8 cellular contexts compared by ENCODE assay signal in the genomic region with DNA sequence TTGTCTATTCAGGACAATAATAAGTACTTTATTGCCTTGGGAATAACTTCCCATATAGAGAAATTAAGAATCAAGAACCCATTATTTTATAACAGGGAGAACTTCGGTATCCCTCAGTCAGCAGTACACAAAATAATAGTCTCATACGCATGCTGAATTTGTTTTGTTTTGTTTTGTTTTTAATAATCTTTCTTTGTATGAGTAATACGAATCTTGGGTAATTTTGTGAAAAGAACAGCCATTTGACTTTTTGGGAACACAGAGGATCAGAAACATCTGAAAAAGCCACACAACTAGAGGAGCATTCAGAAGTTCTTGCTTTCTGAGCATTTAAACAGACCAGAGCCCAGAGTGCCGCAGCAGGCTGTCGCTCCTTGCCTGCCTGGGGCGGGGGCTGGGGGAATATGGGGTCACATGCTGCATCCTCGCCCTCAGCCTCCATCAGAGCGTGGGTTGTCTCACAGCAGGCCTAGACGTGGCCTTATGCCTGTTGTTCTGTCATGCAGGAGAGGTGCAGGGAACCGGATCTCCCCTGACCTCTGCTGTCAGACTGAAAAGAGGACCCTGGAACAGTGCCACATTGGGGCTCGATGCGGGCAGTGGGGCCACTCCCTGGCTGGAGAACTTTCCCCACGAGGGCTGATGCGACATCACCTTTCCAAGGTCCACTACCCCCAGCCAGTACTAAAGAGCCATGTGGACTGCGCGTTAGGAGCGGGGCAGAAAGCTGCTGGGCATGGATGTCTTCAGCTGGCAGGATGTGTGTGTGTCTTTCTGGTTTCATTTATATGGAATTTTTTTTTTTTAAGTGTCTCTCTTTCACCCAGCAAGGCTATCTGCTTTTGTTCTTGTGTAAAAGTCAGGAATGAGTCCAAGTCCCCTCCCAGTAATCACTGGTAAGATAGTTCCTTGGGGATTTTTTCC.
DNase-seq lines count a peak whose midpoint lies in the region; ATAC-seq and TF ChIP-seq lines count a peak whose summit lies in the region.

No MANE protein-coding gene starts in this region.

- TF ChIP-seq CTCF in coronary artery (IDR thresholded peaks at IDR 0.05): no peak

- peak overlapping the region; percentile 41 for H2BK12ac ChIP-seq in trophoblast cell (ENCODE audit: low read length)

- H3K36me3 ChIP-seq in trophoblast cell (ENCODE audit: control insufficient read depth in 1 of 2, insufficient read depth in 2 of 2, low read length in 2 of 2): peaks cover 4 to 8% of the 10 kb centered on the region in 2 experiments

- WGBS in trophoblast cell (ENCODE audit: extremely low coverage, insufficient coverage, insufficient read length): no CpG with 5 or more reads among the region's 17 CpGs

- H3K79me2 ChIP-seq in trophoblast cell (ENCODE audit: control insufficient read depth, insufficient read depth, low read length, poor library complexity): no peaks in the 10 kb centered on the region

- no peaks in the 10 kb centered on the region for H3K27me3 ChIP-seq in trophoblast cell (ENCODE audit: insufficient read depth, low read length)

- H2BK120ac ChIP-seq in trophoblast cell (ENCODE audit: insufficient read depth, low read length, poor library complexity): no peak overlapping the region

- H3K4me3 ChIP-seq in coronary artery: peak overlapping the region; percentile 4
- no peak overlapping the region for H3K4me3 ChIP-seq in trophoblast cell (ENCODE audit: low read depth, low read length)

- no peak overlapping the region for H3K9ac ChIP-seq in trophoblast cell (ENCODE audit: low read length)

- no peak overlapping the region for H2AK5ac ChIP-seq in trophoblast cell (ENCODE audit: low read length)

- intact Hi-C loops in posterior vena cava (cut with DNase I): no loop called here

- H3K27ac ChIP-seq in coronary artery (peak overlapping the region; percentile 18 to 84), trophoblast cell (ENCODE audit: low read depth, low read length) (no peak overlapping the region)

- no peak overlapping the region for H2BK5ac ChIP-seq in trophoblast cell (ENCODE audit: low read depth, low read length, poor library complexity)

- H4K12ac ChIP-seq in trophoblast cell (ENCODE audit: low read depth, low read length): no peak overlapping the region

- H3K14ac ChIP-seq in trophoblast cell (ENCODE audit: low read length): peak overlapping the region; percentile 39

- H3K79me1 ChIP-seq in trophoblast cell (ENCODE audit: low read length): peaks cover 7% of the 10 kb centered on the region

- H3K18ac ChIP-seq in trophoblast cell (ENCODE audit: low read length): peak overlapping the region; percentile 57

- H4K91ac ChIP-seq in trophoblast cell (ENCODE audit: low read depth, low read length): peak overlapping the region; percentile 20

- DNase-seq in coronary artery (ENCODE audit: low spot score) (no peak), trophoblast cell (no peak), activated gamma-delta T cell (lab: John Stamatoyannopoulos, UW) (no peak), posterior vena cava (ENCODE audit: low spot score) (no peak), NCI-H226 (no peak)
- DNase-seq in activated CD4-positive, CD25-positive, alpha-beta regulatory T cell (lab: John Stamatoyannopoulos, UW): no peak

- peak; percentile 64 for ATAC-seq in GM19023 (IDR thresholded peaks at IDR 0.05; ENCODE audit: unreplicated experiment)
- peak; percentile 64 for ATAC-seq in HG03342 (IDR thresholded peaks at IDR 0.05; ENCODE audit: unreplicated experiment)

- peaks cover 14 to 24% of the 10 kb centered on the region in 2 experiments for H3K4me1 ChIP-seq in trophoblast cell (ENCODE audit: control insufficient read depth in 1 of 2, insufficient read depth in 2 of 2, low read length in 2 of 2)

- H3K9me3 ChIP-seq in trophoblast cell (ENCODE audit: insufficient read depth, low read depth, low read length): peaks cover 1% of the 10 kb centered on the region

- no peak overlapping the region for H3K4me2 ChIP-seq in trophoblast cell (ENCODE audit: low read length)

- no peak overlapping the region for H3K4ac ChIP-seq in trophoblast cell (ENCODE audit: low read depth, low read length)

- no peak overlapping the region for H3K23ac ChIP-seq in trophoblast cell (ENCODE audit: low read length)

- no peak overlapping the region for H2AFZ ChIP-seq in trophoblast cell (ENCODE audit: insufficient read depth, low read length, poor library complexity)

- H4K8ac ChIP-seq in trophoblast cell (ENCODE audit: low read depth, low read length): no peak overlapping the region
